7 cellular contexts compared by ENCODE assay signal in the genomic region with DNA sequence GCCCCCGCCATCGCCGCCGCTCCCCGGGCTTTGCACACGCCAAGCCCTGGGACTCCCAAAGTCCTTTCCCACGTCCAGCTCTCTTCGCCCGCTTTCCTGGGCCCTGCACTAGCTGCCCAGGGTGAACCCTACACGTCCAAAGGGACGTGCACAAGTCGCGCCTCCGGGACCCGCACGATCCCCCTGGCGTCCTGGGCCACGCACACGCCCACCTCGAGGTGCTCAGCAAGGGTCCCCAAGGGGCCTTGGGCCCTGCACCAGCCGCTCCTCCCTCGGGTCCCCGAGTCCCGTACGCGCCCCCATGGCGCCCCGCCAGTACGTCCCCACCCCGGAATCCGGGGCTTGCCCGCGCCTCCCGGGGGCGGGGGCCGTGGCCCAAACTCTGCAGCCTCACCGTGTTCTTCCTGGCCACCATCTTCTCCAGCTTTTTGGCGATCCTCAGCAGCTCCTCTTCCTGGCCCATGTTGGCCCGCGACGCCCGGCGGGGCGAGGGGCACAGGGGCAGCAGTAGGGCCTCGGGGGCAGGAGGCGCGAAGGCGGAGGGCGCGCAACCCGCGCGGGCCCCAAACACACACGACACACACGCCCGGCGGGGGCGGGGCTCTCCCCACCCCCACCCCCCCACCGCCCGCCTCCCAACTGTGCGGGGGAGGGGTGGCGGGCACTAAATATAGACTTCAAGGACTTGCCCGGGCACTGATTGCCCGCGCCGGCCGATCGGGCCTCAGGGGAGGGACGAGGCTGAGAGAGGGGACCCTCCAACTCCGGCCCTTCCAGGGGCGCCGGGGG. TPM values are rescaled to one million over a fixed set of nuclear protein-coding genes. Genes with fewer than 3 reads are reported as not detected.
DNase-seq lines count a peak whose midpoint lies in the region; ATAC-seq, FAIRE-seq and TF ChIP-seq lines count a peak whose summit lies in the region.

A gene (minus strand): TSS at position 578 of the 789 bp plus-strand sequence. CDS start 115 bp downstream, at position 463.

- H2AFZ ChIP-seq in trophoblast cell (ENCODE audit: insufficient read depth, low read length, poor library complexity) = no peak within 1 kb of the TSS

- no peak within 1 kb of the TSS for H2BK120ac ChIP-seq in trophoblast cell (ENCODE audit: insufficient read depth, low read length, poor library complexity)

- peak within 1 kb of the TSS; percentile 69 for H3K4me2 ChIP-seq in trophoblast cell (ENCODE audit: low read length)

- peaks cover 3% of the 10 kb centered on the region for H3K9me3 ChIP-seq in trophoblast cell (ENCODE audit: insufficient read depth, low read depth, low read length)

- peak within 1 kb of the TSS; percentile 73 for H3K4me3 Mint-ChIP-seq in glutamatergic neuron (ENCODE audit: unreplicated experiment)

- peak within 1 kb of the TSS; percentile 3 for H3K23ac ChIP-seq in trophoblast cell (ENCODE audit: low read length)

- H3K36me3 Mint-ChIP-seq in glutamatergic neuron (ENCODE audit: unreplicated experiment) = peaks cover 9% of the 10 kb centered on the region

- H3K79me1 ChIP-seq in trophoblast cell (ENCODE audit: low read length) = no peaks in the 10 kb centered on the region

- no peak within 1 kb of the TSS for H3K14ac ChIP-seq in trophoblast cell (ENCODE audit: low read length)

- no peak within 1 kb of the TSS for H4K91ac ChIP-seq in trophoblast cell (ENCODE audit: low read depth, low read length)

- peak within 1 kb of the TSS; percentile 60 for H3K4me3 ChIP-seq in LNCaP clone FGC (ENCODE audit: low read depth, low read length)
- peak within 1 kb of the TSS; percentile 63 for H3K4me3 ChIP-seq in trophoblast cell (ENCODE audit: low read depth, low read length)

- H3K4me1 ChIP-seq in trophoblast cell (ENCODE audit: control insufficient read depth in 1 of 2, insufficient read depth in 2 of 2, low read length in 2 of 2) = peaks cover 5 to 10% of the 10 kb centered on the region in 2 experiments

- DNase-seq in LNCaP clone FGC (ENCODE audit: low read depth) (no peak), glutamatergic neuron (no peak), trophoblast cell (peak in 1 of 2 donors; percentile 59), GM19239 (ENCODE audit: insufficient read length, low spot score) (no peak)
- peak; percentile 39 to 47 for DNase-seq in activated T-cell treated with anti-CD3 and anti-CD28 coated beads, Interleukin-2, amount 50 U/mL, for 48 hours

- no peaks in the 10 kb centered on the region for H3K79me2 ChIP-seq in trophoblast cell (ENCODE audit: control insufficient read depth, insufficient read depth, low read length, poor library complexity)

- H3K36me3 ChIP-seq in trophoblast cell (ENCODE audit: control insufficient read depth in 1 of 2, insufficient read depth in 2 of 2, low read length in 2 of 2) = peaks cover 0 to 3% of the 10 kb centered on the region in 2 experiments

- no peak within 1 kb of the TSS for H3K27ac Mint-ChIP-seq in glutamatergic neuron (ENCODE audit: unreplicated experiment)

- no peak within 1 kb of the TSS for H3K18ac ChIP-seq in trophoblast cell (ENCODE audit: low read length)

- peaks cover 3% of the 10 kb centered on the region for H3K9me3 Mint-ChIP-seq in glutamatergic neuron (ENCODE audit: unreplicated experiment)

- no peak for FAIRE-seq in GM19239 (lab: Jason Lieb, UNC)

- ATAC-seq in GM18909 (IDR thresholded peaks at IDR 0.05; ENCODE audit: poor library complexity, unreplicated experiment) (no peak), GM21367 (IDR thresholded peaks at IDR 0.05; ENCODE audit: unreplicated experiment) (no peak)

- H3K27me3 Mint-ChIP-seq in glutamatergic neuron (ENCODE audit: unreplicated experiment) = peaks cover 15% of the 10 kb centered on the region

- no peak within 1 kb of the TSS for H4K12ac ChIP-seq in trophoblast cell (ENCODE audit: low read depth, low read length)

- H3K4ac ChIP-seq in trophoblast cell (ENCODE audit: low read depth, low read length) = no peak within 1 kb of the TSS

- H3K9ac ChIP-seq in trophoblast cell (ENCODE audit: low read length) = peak within 1 kb of the TSS; percentile 20

- peaks cover 7% of the 10 kb centered on the region for H3K4me1 Mint-ChIP-seq in glutamatergic neuron (ENCODE audit: low read depth, unreplicated experiment)

- no peak within 1 kb of the TSS for H2BK12ac ChIP-seq in trophoblast cell (ENCODE audit: low read length)

- WGBS in trophoblast cell (ENCODE audit: extremely low coverage, insufficient coverage, insufficient read length) = no CpG with 5 or more reads among the region's 72 CpGs

- no peak within 1 kb of the TSS for H2BK5ac ChIP-seq in trophoblast cell (ENCODE audit: low read depth, low read length, poor library complexity)

- peaks cover 24% of the 10 kb centered on the region for H3K27me3 ChIP-seq in trophoblast cell (ENCODE audit: insufficient read depth, low read length)

- no peak within 1 kb of the TSS for H3K27ac ChIP-seq in trophoblast cell (ENCODE audit: low read depth, low read length)

- H4K8ac ChIP-seq in trophoblast cell (ENCODE audit: low read depth, low read length) = peak within 1 kb of the TSS; percentile 15

- TF ChIP-seq CTCF in LNCaP clone FGC (IDR thresholded peaks at IDR 0.05; ENCODE audit: control insufficient read depth, extremely low read depth, insufficient read depth) (no peak), glutamatergic neuron (IDR thresholded peaks at IDR 0.05; ENCODE audit: partially characterized antibody, unreplicated experiment) (no peak)

- no peak within 1 kb of the TSS for H2AK5ac ChIP-seq in trophoblast cell (ENCODE audit: low read length)

RNA-seq across cellular contexts. Expression of the gene that starts here (rescaled TPM):
- total RNA-seq in glutamatergic neuron (ENCODE audit: unreplicated experiment) = 0.83 TPM
- 0.56 and 0.59 TPM in 2 replicates for polyA plus RNA-seq in trophoblast cell (2013)

Comparison
In these comparisons a context has a peak if more than half of its experiments do, and no peak if none do; other contexts are left out.
1. DNase-seq: peak in activated T-cell treated with anti-CD3 and anti-CD28 coated beads, Interleukin-2, amount 50 U/mL, for 48 hours (2 of 2); none in LNCaP clone FGC (single experiment), glutamatergic neuron (single experiment) and GM19239 (single experiment).